22 cellular contexts compared by ENCODE assay signal in the genomic region with DNA sequence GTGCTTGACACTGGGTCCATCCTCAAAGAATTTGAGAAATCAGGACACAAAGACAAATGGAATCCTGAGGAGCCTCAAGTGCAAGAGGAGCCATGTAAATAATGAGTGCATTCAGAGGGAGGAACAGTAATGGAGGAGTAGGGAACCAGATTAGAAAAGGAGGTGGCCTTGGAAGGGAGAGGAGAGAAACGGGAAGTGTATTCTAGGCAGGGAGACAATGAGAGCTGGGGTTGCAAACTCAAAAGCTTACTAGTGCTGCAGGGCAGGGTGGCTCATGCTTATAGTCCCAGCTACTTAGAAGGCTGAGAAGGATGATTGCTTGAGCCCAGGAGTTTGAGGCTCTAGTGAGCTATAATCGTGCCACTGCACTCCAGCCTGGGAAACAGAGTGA.
"Had no signal": no experiment of that assay in that cellular context is flagged by ENCODE, and none has a peak within 500 bp of the region (broad histone marks: within the 10 kb centered on the region; RNA-seq: fewer than 3 reads in every experiment).

No MANE protein-coding gene starts in this region.

- H3K27ac ChIP-seq: body of pancreas, coronary artery, esophagus squamous epithelium, hepatocyte, neural progenitor cell, ovary, right lobe of liver, transverse colon had no signal

- H3K27me3 Mint-ChIP-seq: activated B cell treated with CpG ODN at 0.5 μM for 24 hours had no signal

- DNase-seq: activated B cell treated with CpG ODN at 0.5 μM for 24 hours; activated CD4-positive, alpha-beta T cell treated with anti-CD3 and anti-CD28 coated beads, Interleukin-2, amount 10 ng/mL, durations not matched to agents 24 days and 14 days; activated naive CD8-positive, alpha-beta T cell treated with anti-CD3 and anti-CD28 coated beads for 36 hours; amygdala; body of pancreas; central memory CD4-positive, alpha-beta T cell; esophagus squamous epithelium; islet precursor cell; naive B cell; ovary; right lobe of liver; stimulated activated CD4-positive, alpha-beta T cell treated with anti-CD3 and anti-CD28 coated beads, Interleukin-4, amount 100 ng/mL, for 4 hours; stimulated activated CD8-positive, alpha-beta memory T cell treated with anti-CD3 and anti-CD28 coated beads, Interleukin-4, amount 100 ng/mL, for 48 hours; stimulated activated naive CD4-positive, alpha-beta T cell treated with Interleukin-2 at 50 U/mL for 16 hours; substantia nigra; transverse colon had no signal

- FAIRE-seq: endothelial cell of umbilical vein had no signal

- H3K9ac ChIP-seq: neural progenitor cell had no signal

- H3K4me1 Mint-ChIP-seq: activated CD4-positive, alpha-beta T cell treated with anti-CD3 and anti-CD28 coated beads, Interleukin-2, amount 10 ng/mL, durations not matched to agents 24 days and 14 days; activated naive CD8-positive, alpha-beta T cell treated with anti-CD3 and anti-CD28 coated beads for 36 hours; neural progenitor cell had no signal

- H3K9me3 ChIP-seq: body of pancreas, esophagus squamous epithelium, ovary, right lobe of liver, transverse colon had no signal

- H3K36me3 ChIP-seq: esophagus squamous epithelium, neural progenitor cell, ovary, right lobe of liver, transverse colon had no signal

- H3K27ac Mint-ChIP-seq: activated CD4-positive, alpha-beta T cell treated with anti-CD3 and anti-CD28 coated beads, Interleukin-2, amount 10 ng/mL, durations not matched to agents 24 days and 14 days; activated naive CD8-positive, alpha-beta T cell treated with anti-CD3 and anti-CD28 coated beads for 36 hours; neural progenitor cell had no signal

- H3K4me3 ChIP-seq: body of pancreas, coronary artery, esophagus squamous epithelium, hepatocyte, neural progenitor cell, ovary, right lobe of liver, smooth muscle cell, transverse colon had no signal

- H3K4me3 Mint-ChIP-seq: activated CD4-positive, alpha-beta T cell treated with anti-CD3 and anti-CD28 coated beads, Interleukin-2, amount 10 ng/mL, durations not matched to agents 24 days and 14 days; activated naive CD8-positive, alpha-beta T cell treated with anti-CD3 and anti-CD28 coated beads for 36 hours; neural progenitor cell had no signal

- H3K9me3 Mint-ChIP-seq: activated B cell treated with CpG ODN at 0.5 μM for 24 hours; activated naive CD8-positive, alpha-beta T cell treated with anti-CD3 and anti-CD28 coated beads for 36 hours; neural progenitor cell had no signal

- H3K36me3 Mint-ChIP-seq: activated naive CD8-positive, alpha-beta T cell treated with anti-CD3 and anti-CD28 coated beads for 36 hours; neural progenitor cell had no signal

- H3K4me1 ChIP-seq: body of pancreas, esophagus squamous epithelium, neural progenitor cell, right lobe of liver, transverse colon had no signal

- ATAC-seq: body of pancreas, left lobe of liver, right lobe of liver had no signal
